ENCODE assay signal across 1 cellular context in the genomic region with DNA sequence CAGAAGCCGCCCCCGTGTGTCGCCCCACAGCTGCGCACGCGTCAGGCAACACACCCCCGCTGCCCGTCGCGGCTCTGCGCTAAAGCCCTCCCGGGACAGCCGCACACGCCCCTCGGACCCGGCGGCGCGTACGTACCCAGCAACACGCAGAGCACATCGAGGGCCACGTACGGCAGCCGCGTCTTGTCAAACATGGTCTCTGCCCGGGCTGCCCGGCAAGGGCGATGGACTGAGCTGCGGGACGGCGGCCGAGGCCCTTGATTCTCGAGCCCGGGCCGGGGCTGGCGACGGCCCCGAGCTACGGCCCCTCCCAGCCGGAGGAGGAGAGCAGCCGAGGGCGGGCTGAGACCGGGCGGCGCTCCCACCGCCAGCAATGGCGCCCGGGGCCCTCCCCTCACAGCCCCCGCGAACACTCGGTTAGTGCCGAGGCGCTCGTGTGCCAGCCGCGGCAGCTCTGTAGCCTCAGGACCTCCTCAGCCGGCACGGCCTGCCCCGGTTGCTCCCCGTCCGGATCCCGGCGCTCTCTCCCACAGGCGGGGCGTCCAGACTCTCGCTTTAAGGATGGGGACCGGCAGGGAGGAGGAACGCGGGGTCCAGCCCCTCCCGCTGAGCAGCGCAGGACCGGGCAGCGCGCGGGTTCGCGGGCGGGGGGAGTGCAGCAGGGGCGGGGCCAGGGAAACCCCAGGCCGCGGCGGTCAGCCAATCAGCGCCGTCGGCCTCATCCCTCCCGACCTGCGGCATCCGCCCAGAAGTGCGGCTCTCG.
TF ChIP-seq lines count a peak whose summit lies in the region.

A gene (minus strand): TSS at position 529 of the 763 bp plus-strand sequence. CDS start 335 bp downstream, at position 194.

TF ChIP-seq in WTC11, 78 proteins besides CTCF, POLR2A, EP300 and RAD21 (continued from another document and continues in another):
- TF ChIP-seq, protein P1, sequence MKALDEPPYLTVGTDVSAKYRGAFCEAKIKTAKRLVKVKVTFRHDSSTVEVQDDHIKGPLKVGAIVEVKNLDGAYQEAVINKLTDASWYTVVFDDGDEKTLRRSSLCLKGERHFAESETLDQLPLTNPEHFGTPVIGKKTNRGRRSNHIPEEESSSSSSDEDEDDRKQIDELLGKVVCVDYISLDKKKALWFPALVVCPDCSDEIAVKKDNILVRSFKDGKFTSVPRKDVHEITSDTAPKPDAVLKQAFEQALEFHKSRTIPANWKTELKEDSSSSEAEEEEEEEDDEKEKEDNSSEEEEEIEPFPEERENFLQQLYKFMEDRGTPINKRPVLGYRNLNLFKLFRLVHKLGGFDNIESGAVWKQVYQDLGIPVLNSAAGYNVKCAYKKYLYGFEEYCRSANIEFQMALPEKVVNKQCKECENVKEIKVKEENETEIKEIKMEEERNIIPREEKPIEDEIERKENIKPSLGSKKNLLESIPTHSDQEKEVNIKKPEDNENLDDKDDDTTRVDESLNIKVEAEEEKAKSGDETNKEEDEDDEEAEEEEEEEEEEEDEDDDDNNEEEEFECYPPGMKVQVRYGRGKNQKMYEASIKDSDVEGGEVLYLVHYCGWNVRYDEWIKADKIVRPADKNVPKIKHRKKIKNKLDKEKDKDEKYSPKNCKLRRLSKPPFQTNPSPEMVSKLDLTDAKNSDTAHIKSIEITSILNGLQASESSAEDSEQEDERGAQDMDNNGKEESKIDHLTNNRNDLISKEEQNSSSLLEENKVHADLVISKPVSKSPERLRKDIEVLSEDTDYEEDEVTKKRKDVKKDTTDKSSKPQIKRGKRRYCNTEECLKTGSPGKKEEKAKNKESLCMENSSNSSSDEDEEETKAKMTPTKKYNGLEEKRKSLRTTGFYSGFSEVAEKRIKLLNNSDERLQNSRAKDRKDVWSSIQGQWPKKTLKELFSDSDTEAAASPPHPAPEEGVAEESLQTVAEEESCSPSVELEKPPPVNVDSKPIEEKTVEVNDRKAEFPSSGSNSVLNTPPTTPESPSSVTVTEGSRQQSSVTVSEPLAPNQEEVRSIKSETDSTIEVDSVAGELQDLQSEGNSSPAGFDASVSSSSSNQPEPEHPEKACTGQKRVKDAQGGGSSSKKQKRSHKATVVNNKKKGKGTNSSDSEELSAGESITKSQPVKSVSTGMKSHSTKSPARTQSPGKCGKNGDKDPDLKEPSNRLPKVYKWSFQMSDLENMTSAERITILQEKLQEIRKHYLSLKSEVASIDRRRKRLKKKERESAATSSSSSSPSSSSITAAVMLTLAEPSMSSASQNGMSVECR (CRISPR knock-in tag; IDR thresholded peaks at IDR 0.05; ENCODE audit: borderline replicate concordance): peak; percentile 65; the same call in 1 of the 2 replicates
- TF ChIP-seq ZNF423 (CRISPR knock-in tag; IDR thresholded peaks at IDR 0.05): no peak
- peak; percentile 72 for TF ChIP-seq ETV6 (CRISPR knock-in tag; IDR thresholded peaks at IDR 0.05)
- no peak for TF ChIP-seq PRRX2 (CRISPR knock-in tag; IDR thresholded peaks at IDR 0.05)
- TF ChIP-seq ZNF138 (CRISPR knock-in tag; conservative IDR thresholded peaks at IDR 0.05): no peak; the same call in 1 of the 2 replicates
- TF ChIP-seq HMGA2 (CRISPR knock-in tag; IDR thresholded peaks at IDR 0.05): no peak
- TF ChIP-seq, protein P2, sequence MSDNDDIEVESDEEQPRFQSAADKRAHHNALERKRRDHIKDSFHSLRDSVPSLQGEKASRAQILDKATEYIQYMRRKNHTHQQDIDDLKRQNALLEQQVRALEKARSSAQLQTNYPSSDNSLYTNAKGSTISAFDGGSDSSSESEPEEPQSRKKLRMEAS (CRISPR knock-in tag; IDR thresholded peaks at IDR 0.05): no peak; the same call in none of the 2 replicates
- peak; percentile 12; the same call in 1 of the 2 replicates for TF ChIP-seq RELA (CRISPR knock-in tag; IDR thresholded peaks at IDR 0.05; ENCODE audit: borderline replicate concordance)
- TF ChIP-seq ZNF219 (CRISPR knock-in tag; IDR thresholded peaks at IDR 0.05; ENCODE audit: borderline replicate concordance): no peak
- TF ChIP-seq, protein P3, sequence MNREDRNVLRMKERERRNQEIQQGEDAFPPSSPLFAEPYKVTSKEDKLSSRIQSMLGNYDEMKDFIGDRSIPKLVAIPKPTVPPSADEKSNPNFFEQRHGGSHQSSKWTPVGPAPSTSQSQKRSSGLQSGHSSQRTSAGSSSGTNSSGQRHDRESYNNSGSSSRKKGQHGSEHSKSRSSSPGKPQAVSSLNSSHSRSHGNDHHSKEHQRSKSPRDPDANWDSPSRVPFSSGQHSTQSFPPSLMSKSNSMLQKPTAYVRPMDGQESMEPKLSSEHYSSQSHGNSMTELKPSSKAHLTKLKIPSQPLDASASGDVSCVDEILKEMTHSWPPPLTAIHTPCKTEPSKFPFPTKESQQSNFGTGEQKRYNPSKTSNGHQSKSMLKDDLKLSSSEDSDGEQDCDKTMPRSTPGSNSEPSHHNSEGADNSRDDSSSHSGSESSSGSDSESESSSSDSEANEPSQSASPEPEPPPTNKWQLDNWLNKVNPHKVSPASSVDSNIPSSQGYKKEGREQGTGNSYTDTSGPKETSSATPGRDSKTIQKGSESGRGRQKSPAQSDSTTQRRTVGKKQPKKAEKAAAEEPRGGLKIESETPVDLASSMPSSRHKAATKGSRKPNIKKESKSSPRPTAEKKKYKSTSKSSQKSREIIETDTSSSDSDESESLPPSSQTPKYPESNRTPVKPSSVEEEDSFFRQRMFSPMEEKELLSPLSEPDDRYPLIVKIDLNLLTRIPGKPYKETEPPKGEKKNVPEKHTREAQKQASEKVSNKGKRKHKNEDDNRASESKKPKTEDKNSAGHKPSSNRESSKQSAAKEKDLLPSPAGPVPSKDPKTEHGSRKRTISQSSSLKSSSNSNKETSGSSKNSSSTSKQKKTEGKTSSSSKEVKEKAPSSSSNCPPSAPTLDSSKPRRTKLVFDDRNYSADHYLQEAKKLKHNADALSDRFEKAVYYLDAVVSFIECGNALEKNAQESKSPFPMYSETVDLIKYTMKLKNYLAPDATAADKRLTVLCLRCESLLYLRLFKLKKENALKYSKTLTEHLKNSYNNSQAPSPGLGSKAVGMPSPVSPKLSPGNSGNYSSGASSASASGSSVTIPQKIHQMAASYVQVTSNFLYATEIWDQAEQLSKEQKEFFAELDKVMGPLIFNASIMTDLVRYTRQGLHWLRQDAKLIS (CRISPR knock-in tag; IDR thresholded peaks at IDR 0.05; ENCODE audit: borderline replicate concordance): no peak
- TF ChIP-seq CREM (CRISPR knock-in tag; IDR thresholded peaks at IDR 0.05): no peak; the same call in 1 of the 2 replicates
- no peak for TF ChIP-seq NR1H2 (CRISPR knock-in tag; IDR thresholded peaks at IDR 0.05)
- TF ChIP-seq, protein P4, sequence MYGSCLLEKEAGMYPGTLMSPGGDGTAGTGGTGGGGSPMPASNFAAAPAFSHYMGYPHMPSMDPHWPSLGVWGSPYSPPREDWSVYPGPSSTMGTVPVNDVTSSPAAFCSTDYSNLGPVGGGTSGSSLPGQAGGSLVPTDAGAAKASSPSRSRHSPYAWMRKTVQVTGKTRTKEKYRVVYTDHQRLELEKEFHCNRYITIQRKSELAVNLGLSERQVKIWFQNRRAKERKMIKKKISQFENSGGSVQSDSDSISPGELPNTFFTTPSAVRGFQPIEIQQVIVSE (CRISPR knock-in tag; IDR thresholded peaks at IDR 0.05; ENCODE audit: borderline replicate concordance): no peak
- TF ChIP-seq TCF7 (CRISPR knock-in tag; IDR thresholded peaks at IDR 0.05; ENCODE audit: low read depth): no peak
- TF ChIP-seq SMAD3 (CRISPR knock-in tag; IDR thresholded peaks at IDR 0.05; ENCODE audit: borderline replicate concordance): no peak
- TF ChIP-seq ESRRA (CRISPR knock-in tag; IDR thresholded peaks at IDR 0.05; ENCODE audit: borderline replicate concordance): no peak
- TF ChIP-seq, protein P5, sequence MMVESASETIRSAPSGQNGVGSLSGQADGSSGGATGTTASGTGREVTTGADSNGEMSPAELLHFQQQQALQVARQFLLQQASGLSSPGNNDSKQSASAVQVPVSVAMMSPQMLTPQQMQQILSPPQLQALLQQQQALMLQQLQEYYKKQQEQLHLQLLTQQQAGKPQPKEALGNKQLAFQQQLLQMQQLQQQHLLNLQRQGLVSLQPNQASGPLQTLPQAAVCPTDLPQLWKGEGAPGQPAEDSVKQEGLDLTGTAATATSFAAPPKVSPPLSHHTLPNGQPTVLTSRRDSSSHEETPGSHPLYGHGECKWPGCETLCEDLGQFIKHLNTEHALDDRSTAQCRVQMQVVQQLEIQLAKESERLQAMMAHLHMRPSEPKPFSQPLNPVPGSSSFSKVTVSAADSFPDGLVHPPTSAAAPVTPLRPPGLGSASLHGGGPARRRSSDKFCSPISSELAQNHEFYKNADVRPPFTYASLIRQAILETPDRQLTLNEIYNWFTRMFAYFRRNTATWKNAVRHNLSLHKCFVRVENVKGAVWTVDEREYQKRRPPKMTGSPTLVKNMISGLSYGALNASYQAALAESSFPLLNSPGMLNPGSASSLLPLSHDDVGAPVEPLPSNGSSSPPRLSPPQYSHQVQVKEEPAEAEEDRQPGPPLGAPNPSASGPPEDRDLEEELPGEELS (CRISPR knock-in tag; IDR thresholded peaks at IDR 0.05): peak; percentile 66
- TF ChIP-seq, protein P6, sequence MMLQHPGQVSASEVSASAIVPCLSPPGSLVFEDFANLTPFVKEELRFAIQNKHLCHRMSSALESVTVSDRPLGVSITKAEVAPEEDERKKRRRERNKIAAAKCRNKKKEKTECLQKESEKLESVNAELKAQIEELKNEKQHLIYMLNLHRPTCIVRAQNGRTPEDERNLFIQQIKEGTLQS (CRISPR knock-in tag; conservative IDR thresholded peaks at IDR 0.05): no peak
- no peak for TF ChIP-seq OVOL2 (CRISPR knock-in tag; IDR thresholded peaks at IDR 0.05; ENCODE audit: borderline replicate concordance)
- TF ChIP-seq, protein P7, sequence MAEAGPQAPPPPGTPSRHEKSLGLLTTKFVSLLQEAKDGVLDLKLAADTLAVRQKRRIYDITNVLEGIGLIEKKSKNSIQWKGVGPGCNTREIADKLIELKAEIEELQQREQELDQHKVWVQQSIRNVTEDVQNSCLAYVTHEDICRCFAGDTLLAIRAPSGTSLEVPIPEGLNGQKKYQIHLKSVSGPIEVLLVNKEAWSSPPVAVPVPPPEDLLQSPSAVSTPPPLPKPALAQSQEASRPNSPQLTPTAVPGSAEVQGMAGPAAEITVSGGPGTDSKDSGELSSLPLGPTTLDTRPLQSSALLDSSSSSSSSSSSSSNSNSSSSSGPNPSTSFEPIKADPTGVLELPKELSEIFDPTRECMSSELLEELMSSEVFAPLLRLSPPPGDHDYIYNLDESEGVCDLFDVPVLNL (CRISPR knock-in tag; IDR thresholded peaks at IDR 0.05; ENCODE audit: borderline replicate concordance, low read depth): no peak; the same call in 1 of the 2 replicates
- TF ChIP-seq, protein P8, sequence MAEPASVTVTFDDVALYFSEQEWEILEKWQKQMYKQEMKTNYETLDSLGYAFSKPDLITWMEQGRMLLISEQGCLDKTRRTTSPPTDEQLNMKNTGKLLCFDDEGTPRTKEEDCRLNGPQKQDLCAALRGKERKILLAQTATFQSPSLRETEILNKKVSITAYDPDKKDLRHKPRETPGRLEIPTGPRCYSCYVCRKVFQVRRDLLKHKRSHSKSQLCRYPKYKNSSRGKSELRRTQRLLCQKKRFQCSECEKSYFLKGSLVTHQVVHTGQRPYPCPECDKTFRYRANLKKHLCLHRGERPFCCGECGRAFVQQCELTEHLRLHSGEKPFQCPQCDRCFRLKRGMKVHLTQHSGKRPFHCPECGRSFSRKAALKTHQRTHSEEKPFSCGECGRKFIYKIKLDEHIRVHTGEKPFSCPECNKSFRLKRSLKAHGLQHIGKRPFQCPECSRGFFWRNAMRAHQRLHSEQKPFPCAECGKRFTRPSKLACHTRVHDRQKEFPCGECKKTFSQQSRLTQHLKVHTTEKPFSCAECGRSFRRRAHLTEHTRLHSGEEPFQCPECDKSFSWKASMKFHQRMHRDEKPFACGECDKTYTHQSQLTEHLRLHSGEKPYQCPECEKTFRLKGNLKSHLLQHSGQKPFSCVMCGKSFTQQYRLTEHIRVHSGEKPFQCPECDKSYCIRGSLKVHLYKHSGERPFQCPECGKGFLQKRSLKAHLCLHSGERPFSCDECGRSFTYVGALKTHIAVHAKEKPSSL (CRISPR knock-in tag; conservative IDR thresholded peaks at IDR 0.05): no peak
- peak; percentile 81; the same call in 1 of the 2 replicates for TF ChIP-seq MYBL2 (CRISPR knock-in tag; IDR thresholded peaks at IDR 0.05)
- no peak for TF ChIP-seq GTF2I (CRISPR knock-in tag; conservative IDR thresholded peaks at IDR 0.05)
- TF ChIP-seq JAZF1 (CRISPR knock-in tag; IDR thresholded peaks at IDR 0.05): no peak
- TF ChIP-seq SP1 (CRISPR knock-in tag; conservative IDR thresholded peaks at IDR 0.05): peak; percentile 82
- TF ChIP-seq, protein P9, sequence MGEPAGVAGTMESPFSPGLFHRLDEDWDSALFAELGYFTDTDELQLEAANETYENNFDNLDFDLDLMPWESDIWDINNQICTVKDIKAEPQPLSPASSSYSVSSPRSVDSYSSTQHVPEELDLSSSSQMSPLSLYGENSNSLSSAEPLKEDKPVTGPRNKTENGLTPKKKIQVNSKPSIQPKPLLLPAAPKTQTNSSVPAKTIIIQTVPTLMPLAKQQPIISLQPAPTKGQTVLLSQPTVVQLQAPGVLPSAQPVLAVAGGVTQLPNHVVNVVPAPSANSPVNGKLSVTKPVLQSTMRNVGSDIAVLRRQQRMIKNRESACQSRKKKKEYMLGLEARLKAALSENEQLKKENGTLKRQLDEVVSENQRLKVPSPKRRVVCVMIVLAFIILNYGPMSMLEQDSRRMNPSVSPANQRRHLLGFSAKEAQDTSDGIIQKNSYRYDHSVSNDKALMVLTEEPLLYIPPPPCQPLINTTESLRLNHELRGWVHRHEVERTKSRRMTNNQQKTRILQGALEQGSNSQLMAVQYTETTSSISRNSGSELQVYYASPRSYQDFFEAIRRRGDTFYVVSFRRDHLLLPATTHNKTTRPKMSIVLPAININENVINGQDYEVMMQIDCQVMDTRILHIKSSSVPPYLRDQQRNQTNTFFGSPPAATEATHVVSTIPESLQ (CRISPR knock-in tag; IDR thresholded peaks at IDR 0.05): no peak
- peak; percentile 86; the same call in 1 of the 2 replicates for TF ChIP-seq ZNF232 (CRISPR knock-in tag; IDR thresholded peaks at IDR 0.05)
- TF ChIP-seq, protein P10, sequence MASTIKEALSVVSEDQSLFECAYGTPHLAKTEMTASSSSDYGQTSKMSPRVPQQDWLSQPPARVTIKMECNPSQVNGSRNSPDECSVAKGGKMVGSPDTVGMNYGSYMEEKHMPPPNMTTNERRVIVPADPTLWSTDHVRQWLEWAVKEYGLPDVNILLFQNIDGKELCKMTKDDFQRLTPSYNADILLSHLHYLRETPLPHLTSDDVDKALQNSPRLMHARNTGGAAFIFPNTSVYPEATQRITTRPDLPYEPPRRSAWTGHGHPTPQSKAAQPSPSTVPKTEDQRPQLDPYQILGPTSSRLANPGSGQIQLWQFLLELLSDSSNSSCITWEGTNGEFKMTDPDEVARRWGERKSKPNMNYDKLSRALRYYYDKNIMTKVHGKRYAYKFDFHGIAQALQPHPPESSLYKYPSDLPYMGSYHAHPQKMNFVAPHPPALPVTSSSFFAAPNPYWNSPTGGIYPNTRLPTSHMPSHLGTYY (CRISPR knock-in tag; IDR thresholded peaks at IDR 0.05): no peak
